In genomic region chr19:7488736-7489353, GRCh38 we compare ENCODE assay signal across 8 cellular contexts. TPM values are rescaled to one million over a fixed set of nuclear protein-coding genes. Genes with fewer than 3 reads are reported as not detected.
DNase-seq lines count a peak whose midpoint lies in the region; ATAC-seq, FAIRE-seq and TF ChIP-seq lines count a peak whose summit lies in the region.

Gene PEX11G, minus strand, starts transcription at chr19:7489035. Its CDS starts 25 bp downstream, at chr19:7489010.

- H3K27me3 Mint-ChIP-seq in central memory CD8-positive, alpha-beta T cell: no peaks in the 10 kb centered on the region

- FAIRE-seq in keratinocyte (lab: Jason Lieb, UNC): no peak

- H3K27me3 ChIP-seq in keratinocyte (ENCODE audit: control insufficient read depth, extremely low read depth, insufficient read depth, low read length): no peaks in the 10 kb centered on the region

- peak within 1 kb of the TSS; percentile 74 for H3K4me2 ChIP-seq in keratinocyte (ENCODE audit: control insufficient read depth, extremely low read depth, insufficient read depth, low read depth, low read length)

- peak within 1 kb of the TSS; percentile 82 for H3K9ac ChIP-seq in keratinocyte (ENCODE audit: control insufficient read depth, extremely low read depth, insufficient read depth, low read length)

- no peaks in the 10 kb centered on the region for H3K9me1 ChIP-seq in keratinocyte (ENCODE audit: control insufficient read depth, extremely low read depth, insufficient read depth, low read length)

- H3K9me3 ChIP-seq in keratinocyte (ENCODE audit: control insufficient read depth, low read depth, low read length): no peaks in the 10 kb centered on the region

- H3K4me3 ChIP-seq in HFF-Myc (replicated peaks; ENCODE audit: low read depth, low read length) (peak within 1 kb of the TSS; percentile 47), keratinocyte (ENCODE audit: control insufficient read depth in 2 of 3, extremely low read depth in 1 of 3, insufficient read depth in 2 of 3, low read depth in 1 of 3, low read length in 3 of 3) (peak within 1 kb of the TSS; percentile 64 to 82 (median 74))

- peak within 1 kb of the TSS; percentile 82 for H3K27ac Mint-ChIP-seq in central memory CD8-positive, alpha-beta T cell (ENCODE audit: low read depth)

- H3K27ac ChIP-seq in keratinocyte (ENCODE audit: control insufficient read depth, insufficient read depth, low read length): peak within 1 kb of the TSS; percentile 78

- peak within 1 kb of the TSS; percentile 96 for H2AFZ ChIP-seq in keratinocyte (ENCODE audit: control insufficient read depth, low read length)

- TF ChIP-seq CTCF in HFF-Myc (IDR thresholded peaks at IDR 0.05; ENCODE audit: low read depth, low read length, missing control alignments): no peak
- no peak for TF ChIP-seq CTCF in keratinocyte (optimal IDR thresholded peaks at IDR 0.05 in 1 of 3, IDR thresholded peaks at IDR 0.05 in 1 of 3, conservative IDR thresholded peaks at IDR 0.05 in 1 of 3; ENCODE audit: extremely low read depth in 1 of 3, insufficient read depth in 2 of 3, low read length in 3 of 3)

- peak within 1 kb of the TSS; percentile 82 for H3K4me3 Mint-ChIP-seq in central memory CD8-positive, alpha-beta T cell

- no peaks in the 10 kb centered on the region for H3K79me2 ChIP-seq in keratinocyte (ENCODE audit: control insufficient read depth, insufficient read depth, low read length)

- no peaks in the 10 kb centered on the region for H3K9me3 Mint-ChIP-seq in central memory CD8-positive, alpha-beta T cell

- peak; percentile 92 to 93 for ATAC-seq in activated CD4-positive, CD25-positive, alpha-beta regulatory T cell treated with anti-CD3 and anti-CD28 coated beads, Interleukin-2, amount 50 U/mL, for 24 hours
- peak; percentile 91 for ATAC-seq in central memory CD8-positive, alpha-beta T cell (replicated peaks; ENCODE audit: extremely low read depth, poor library complexity, severe bottlenecking)

- H3K36me3 Mint-ChIP-seq in central memory CD8-positive, alpha-beta T cell (ENCODE audit: insufficient read depth): peaks cover 23% of the 10 kb centered on the region

- H4K20me1 ChIP-seq in keratinocyte (ENCODE audit: control insufficient read depth, extremely low read depth, insufficient read depth, low read length): no peaks in the 10 kb centered on the region

- peak; percentile 56 for DNase-seq in DMS114 treated with DMSO at 0.1 percent for 48 hours (lab: John Stamatoyannopoulos, UW; ENCODE audit: unreplicated experiment)
- no peak for DNase-seq in HFF-Myc (ENCODE audit: extremely low read depth, low read depth)
- peak; percentile 49 for DNase-seq in NCI-H2107 treated with DMSO at 0.1 percent for 48 hours (lab: John Stamatoyannopoulos, UW; ENCODE audit: unreplicated experiment)
- peak; percentile 84 to 88 for DNase-seq in central memory CD8-positive, alpha-beta T cell (ENCODE audit: low spot score in 2 of 2)
- DNase-seq in keratinocyte (ENCODE audit: low read depth, low spot score): no peak
- peak; percentile 90 for DNase-seq in stimulated activated CD4-positive, alpha-beta T cell treated with anti-CD3 and anti-CD28 coated beads, Interleukin-12 subunit alpha, Interleukin-12 subunit beta, amount 100 ng/mL, for 4 hours
- DNase-seq in NCI-H446 treated with DMSO at 0.1 percent for 48 hours (lab: John Stamatoyannopoulos, UW): no peak

- dilution Hi-C loops in keratinocyte (cut with MboI; ENCODE audit: extremely low pct_ligation_motif_present, low sequenced_read_pairs): no loop called here

- H3K36me3 ChIP-seq in keratinocyte (ENCODE audit: control insufficient read depth in 2 of 2, extremely low read depth in 1 of 2, insufficient read depth in 2 of 2, low read length in 2 of 2): no peaks in the 10 kb centered on the region

- peaks cover 7% of the 10 kb centered on the region for H3K4me1 Mint-ChIP-seq in central memory CD8-positive, alpha-beta T cell

- peaks cover 6% of the 10 kb centered on the region for H3K4me1 ChIP-seq in keratinocyte (ENCODE audit: control insufficient read depth, extremely low read depth, insufficient read depth, low read length)

RNA-seq across cellular contexts. Expression of gene PEX11G, which starts in this region (rescaled TPM):
- 1.1 to 2.7 TPM (median 1.3 TPM) in 3 replicates for polyA plus RNA-seq in keratinocyte
- 0.46 TPM for polyA plus RNA-seq in keratinocyte (2011; ENCODE audit: low read depth)
- 0.75 and 2.6 TPM in 2 replicates for polyA plus RNA-seq in keratinocyte (2011; cell fraction: cytosol; rRNA removed)
- polyA plus RNA-seq in keratinocyte (2011; cell fraction: nucleus; rRNA removed): 1.0 and 1.9 TPM in 2 replicates
- polyA plus RNA-seq in keratinocyte (2012; ENCODE audit: low replicate concordance): 1.5 and 2.2 TPM in 2 replicates
- 0.45 to 3.2 TPM (median 0.99 TPM) in 3 replicates for polyA minus RNA-seq in keratinocyte
- 4.0 TPM for polyA minus RNA-seq in keratinocyte (2011; cell fraction: cytosol; rRNA and poly(A)+ RNA removed)
- polyA minus RNA-seq in keratinocyte (2011; cell fraction: nucleus; rRNA and poly(A)+ RNA removed): 0.84 and 1.2 TPM in 2 replicates

Comparison
In these comparisons a context has a peak if more than half of its experiments do, and no peak if none do; other contexts are left out.
1. DNase-seq: peak in DMS114 treated with DMSO at 0.1 percent for 48 hours (single experiment), NCI-H2107 treated with DMSO at 0.1 percent for 48 hours (single experiment), central memory CD8-positive, alpha-beta T cell (2 of 2) and stimulated activated CD4-positive, alpha-beta T cell treated with anti-CD3 and anti-CD28 coated beads, Interleukin-12 subunit alpha, Interleukin-12 subunit beta, amount 100 ng/mL, for 4 hours (single experiment); none in HFF-Myc (single experiment), keratinocyte (single experiment) and NCI-H446 treated with DMSO at 0.1 percent for 48 hours (single experiment).